20 cellular contexts compared by ENCODE assay signal in the genomic region with DNA sequence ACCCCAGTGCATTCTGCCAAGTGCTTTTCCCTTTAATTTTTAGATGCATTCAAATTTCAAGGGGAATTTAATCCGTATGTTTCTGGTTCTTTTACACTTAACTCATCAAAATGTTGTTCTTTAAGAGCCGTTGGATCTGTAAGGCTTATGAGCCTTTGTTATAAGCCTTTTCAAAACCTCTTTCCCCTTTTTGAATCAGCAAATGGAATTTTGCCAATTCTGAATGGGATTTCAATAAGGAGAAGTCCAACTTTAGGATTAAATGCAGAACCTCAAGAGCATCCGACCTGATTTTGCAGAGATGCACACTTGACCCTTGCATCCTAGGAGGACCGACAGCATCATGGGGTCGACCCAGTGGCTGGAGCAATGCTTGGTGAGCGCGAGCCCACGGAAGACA.
"Had no signal": no experiment of that assay in that cellular context is flagged by ENCODE, and none has a peak within 500 bp of the region (broad histone marks: within the 10 kb centered on the region; RNA-seq: fewer than 3 reads in every experiment).

No MANE protein-coding gene starts in this region.

- H3K36me3 Mint-ChIP-seq: naive thymus-derived CD4-positive, alpha-beta T cell; type B pancreatic cell had no signal

- H3K36me3 ChIP-seq: colonic mucosa, right atrium auricular region, sigmoid colon, suprapubic skin, thyroid gland had no signal

- DNase-seq: colonic mucosa; dermis blood vessel endothelial cell; erythroblast; foreskin melanocyte; left colon; left ventricle myocardium superior; mesendoderm; naive thymus-derived CD4-positive, alpha-beta T cell; nephron progenitor cell; sigmoid colon; stimulated activated CD4-positive, alpha-beta T cell treated with anti-CD3 and anti-CD28 coated beads, Interleukin-12 subunit alpha, Interleukin-12 subunit beta, amount 100 ng/mL, for 4 hours; stimulated activated naive CD4-positive, alpha-beta T cell treated with Interleukin-2 at 50 U/mL for 16 hours; thyroid gland had no signal

- H3K27me3 Mint-ChIP-seq: naive thymus-derived CD4-positive, alpha-beta T cell had no signal

- H3K4me1 Mint-ChIP-seq: naive thymus-derived CD4-positive, alpha-beta T cell had no signal

- FAIRE-seq: urothelium cell line had no signal

- H3K27ac Mint-ChIP-seq: naive thymus-derived CD4-positive, alpha-beta T cell; nephron progenitor cell; type B pancreatic cell had no signal

- H3K27me3 ChIP-seq: colonic mucosa, hepatocyte, right atrium auricular region, sigmoid colon, suprapubic skin, thyroid gland had no signal

- H3K4me3 ChIP-seq: colonic mucosa, hepatocyte, lung, right atrium auricular region, sigmoid colon, skin epidermis, suprapubic skin, thyroid gland had no signal

- H3K4me3 Mint-ChIP-seq: naive thymus-derived CD4-positive, alpha-beta T cell; nephron progenitor cell; type B pancreatic cell had no signal

- H3K9me3 Mint-ChIP-seq: type B pancreatic cell had no signal
